In the genomic region with DNA sequence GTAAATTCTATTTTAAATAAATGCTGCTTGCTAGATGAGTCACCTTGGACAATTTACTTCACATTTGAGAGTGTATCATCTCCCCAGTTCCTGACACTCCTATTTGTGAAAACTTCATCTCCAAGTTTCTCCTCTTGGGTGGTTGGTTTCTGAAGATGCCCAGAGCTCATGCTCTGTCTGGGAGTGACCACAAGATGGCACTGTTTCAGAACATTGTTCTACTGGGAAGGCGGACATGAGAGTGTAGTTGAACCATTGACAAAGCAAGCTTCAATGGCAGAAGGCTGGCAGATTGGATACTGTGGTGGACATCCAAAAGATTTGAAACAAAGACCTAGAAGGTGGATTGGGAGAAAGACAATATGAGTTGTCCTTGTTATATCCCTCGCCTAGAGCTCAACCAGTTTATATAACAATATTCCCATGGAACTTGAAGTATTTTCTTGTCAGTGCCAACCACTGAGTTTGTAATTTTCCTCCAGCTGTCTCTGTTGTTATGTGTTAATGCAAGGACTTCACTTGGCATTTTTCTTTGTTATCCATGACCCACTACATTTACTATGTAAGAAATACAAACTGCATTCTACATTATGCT, we compare ENCODE assay signal across 8 cellular contexts.
DNase-seq lines count a peak whose midpoint lies in the region; ATAC-seq and TF ChIP-seq lines count a peak whose summit lies in the region.

No MANE protein-coding gene starts in this region.

- peak; percentile 68 to 80 for DNase-seq in NCI-H524 (lab: John Stamatoyannopoulos, UW)
- no peak for DNase-seq in NCI-H524 treated with DMSO at 0.1 percent for 48 hours (lab: John Stamatoyannopoulos, UW)
- DNase-seq in NOMO-1 treated with DMSO at 0.1 percent for 48 hours (lab: John Stamatoyannopoulos, UW; ENCODE audit: unreplicated experiment) = peak; percentile 50
- DNase-seq in astrocyte of the spinal cord (ENCODE audit: low read depth, low spot score) = peak; percentile 60
- DNase-seq in iPS-NIHi11 (ENCODE audit: low spot score) = peak; percentile 74
- DNase-seq in stimulated activated CD4-positive, alpha-beta T cell treated with anti-CD3 and anti-CD28 coated beads, Interleukin-4, amount 100 ng/mL, for 48 hours (ENCODE audit: low read depth in 2 of 2) = peak; percentile 3 to 9

- in situ Hi-C loops in astrocyte of the spinal cord (cut with HindIII; ENCODE audit: low sequenced_read_pairs) = no loop called here

- peak; percentile 76 for ATAC-seq in GM21423 (IDR thresholded peaks at IDR 0.05; ENCODE audit: unreplicated experiment)
- peak; percentile 93 for ATAC-seq in HG03565 (IDR thresholded peaks at IDR 0.05; ENCODE audit: unreplicated experiment)

- peak; percentile 85 for TF ChIP-seq CTCF in astrocyte of the spinal cord (IDR thresholded peaks at IDR 0.05; ENCODE audit: low read depth, low read length)

- no peak overlapping the region for H3K4me3 ChIP-seq in astrocyte of the spinal cord (ENCODE audit: low read depth, low read length)
